In genomic region chrX:51802917-51803688, GRCh38 we compare ENCODE assay signal across 8 cellular contexts. TPM values are rescaled to one million over a fixed set of nuclear protein-coding genes. Genes with fewer than 3 reads are reported as not detected.
DNase-seq lines count a peak whose midpoint lies in the region; ATAC-seq and TF ChIP-seq lines count a peak whose summit lies in the region.

No MANE protein-coding gene starts in this region.

- TF ChIP-seq CTCF in CD14-positive monocyte (IDR thresholded peaks at IDR 0.05) (peak; percentile 23), OCI-LY7 (conservative IDR thresholded peaks at IDR 0.05; ENCODE audit: low read length) (peak; percentile 65), neural progenitor cell (IDR thresholded peaks at IDR 0.05) (peak; percentile 44)

- no peaks in the 10 kb centered on the region for H3K9me2 ChIP-seq in OCI-LY7 (ENCODE audit: insufficient read depth, low read length)

- intact Hi-C loops in CD14-positive monocyte (cut with micrococcal nuclease): no loop called here
- intact Hi-C loops in OCI-LY7 (cut with micrococcal nuclease; ENCODE audit: unreplicated experiment): loop anchor here (2.0 kb wide), 1 partner anchor 60 kb away; the partner anchor contains the start of gene GSPT2
- intact Hi-C loops in activated T-helper 1 cell treated with anti-CD3 and anti-CD28 coated beads, Interleukin-12 subunit alpha, Interleukin-12 subunit beta, Interleukin-2, Interleukin-4 antibody, amounts not matched to agents 30 ng/mL and 10 ng/mL and 1 ng/mL, durations not matched to agents 14 hours and 24 hours and 36 hours (cut with micrococcal nuclease): loop anchor here (1.0 to 2.0 kb wide), 3 partner anchors 60 to 458 kb away; partner anchors contain the start of genes GSPT2 and MAGED1

- H3K27me3 Mint-ChIP-seq in CD14-positive monocyte (ENCODE audit: low read depth in 3 of 3): peaks cover 0 to 6% (median 3%) of the 10 kb centered on the region in 3 donors
- peaks cover 2% of the 10 kb centered on the region for H3K27me3 Mint-ChIP-seq in activated T-helper 1 cell treated with anti-CD3 and anti-CD28 coated beads, Interleukin-12 subunit alpha, Interleukin-12 subunit beta, Interleukin-2, Interleukin-4 antibody, amounts not matched to agents 30 ng/mL and 10 ng/mL and 1 ng/mL, durations not matched to agents 14 hours and 24 hours and 36 hours (ENCODE audit: insufficient read depth)
- peaks cover 2% of the 10 kb centered on the region for H3K27me3 Mint-ChIP-seq in neural progenitor cell (ENCODE audit: insufficient read depth, low read depth)

- no peaks in the 10 kb centered on the region for H3F3A ChIP-seq in neural progenitor cell (ENCODE audit: low read depth)

- H3K4me2 ChIP-seq in OCI-LY7 (ENCODE audit: low read length): peak overlapping the region; percentile 72
- H3K4me2 ChIP-seq in neural progenitor cell: peak overlapping the region; percentile 73

- H3K27me3 ChIP-seq in neural progenitor cell: no peaks in the 10 kb centered on the region

- peaks cover 12% of the 10 kb centered on the region for H3K4me1 Mint-ChIP-seq in CD14-positive monocyte
- peaks cover 4% of the 10 kb centered on the region for H3K4me1 Mint-ChIP-seq in activated T-helper 1 cell treated with anti-CD3 and anti-CD28 coated beads, Interleukin-12 subunit alpha, Interleukin-12 subunit beta, Interleukin-2, Interleukin-4 antibody, amounts not matched to agents 30 ng/mL and 10 ng/mL and 1 ng/mL, durations not matched to agents 14 hours and 24 hours and 36 hours (ENCODE audit: low read depth)
- peaks cover 4% of the 10 kb centered on the region for H3K4me1 Mint-ChIP-seq in neural progenitor cell

- no peak overlapping the region for H3K9ac ChIP-seq in neural progenitor cell

- BruUV-seq in OCI-LY7 (replicated peaks; lab: Mats Ljungman, UMichigan): TSS peak; percentile 82

- DNase-seq in CD14-positive monocyte (ENCODE audit: low spot score) (no peak), OCI-LY7 (ENCODE audit: low spot score) (peak; percentile 83), fibroblast of the conjunctiva (ENCODE audit: low read depth) (peak; percentile 56), neural progenitor cell (ENCODE audit: low spot score) (peak; percentile 57), substantia nigra (lab: John Stamatoyannopoulos, UW) (peak in 31 of 49 donors; percentile 0 to 51 (median 11))
- peak; percentile 22 for DNase-seq in activated T-helper 1 cell treated with anti-CD3 and anti-CD28 coated beads, Interleukin-12 subunit alpha, Interleukin-12 subunit beta, Interleukin-2, Interleukin-4 antibody, amounts not matched to agents 30 ng/mL and 10 ng/mL and 1 ng/mL, durations not matched to agents 14 hours and 24 hours and 36 hours (ENCODE audit: low spot score)

- ATAC-seq in GM19351 (IDR thresholded peaks at IDR 0.05; ENCODE audit: unreplicated experiment) (peak; percentile 91), HG03521 (IDR thresholded peaks at IDR 0.05; ENCODE audit: unreplicated experiment) (peak; percentile 85)

- H3K79me2 ChIP-seq in OCI-LY7 (ENCODE audit: insufficient read depth, low read depth, low read length) (peaks cover 39% of the 10 kb centered on the region), neural progenitor cell (ENCODE audit: low read depth) (peaks cover 49% of the 10 kb centered on the region)

- H3K9me3 ChIP-seq in OCI-LY7 (ENCODE audit: low read length): no peaks in the 10 kb centered on the region
- H3K9me3 ChIP-seq in neural progenitor cell (ENCODE audit: low read depth): peaks cover 12% of the 10 kb centered on the region

- peaks cover 21% of the 10 kb centered on the region for H3K36me3 ChIP-seq in OCI-LY7 (ENCODE audit: insufficient read depth, low read length)
- H3K36me3 ChIP-seq in neural progenitor cell: no peaks in the 10 kb centered on the region

- H2AFZ ChIP-seq in OCI-LY7 (ENCODE audit: low read length): peak overlapping the region; percentile 91; the same call in 1 of the 2 replicates
- peak overlapping the region; percentile 70 for H2AFZ ChIP-seq in neural progenitor cell (replicated peaks)

- H4K20me1 ChIP-seq in OCI-LY7 (ENCODE audit: insufficient read depth, low read length) (no peaks in the 10 kb centered on the region), neural progenitor cell (ENCODE audit: low read depth) (peaks cover 8% of the 10 kb centered on the region)

- H3K27ac Mint-ChIP-seq in CD14-positive monocyte: peak overlapping the region in 6 of 7 donors; percentile 6 to 86 (median 62)
- H3K27ac Mint-ChIP-seq in activated T-helper 1 cell treated with anti-CD3 and anti-CD28 coated beads, Interleukin-12 subunit alpha, Interleukin-12 subunit beta, Interleukin-2, Interleukin-4 antibody, amounts not matched to agents 30 ng/mL and 10 ng/mL and 1 ng/mL, durations not matched to agents 14 hours and 24 hours and 36 hours: peak overlapping the region; percentile 93
- peak overlapping the region; percentile 90 for H3K27ac Mint-ChIP-seq in neural progenitor cell

- CTCF ChIA-PET in OCI-LY7 (lab: Charles Lee; ENCODE audit: unreplicated experiment): no interaction called here

- H3K27ac ChIP-seq in OCI-LY7 (ENCODE audit: low read depth, low read length, poor library complexity, severe bottlenecking) (peak overlapping the region; percentile 81), neural progenitor cell (no peak overlapping the region), substantia nigra (ENCODE audit: low read depth, low read length, poor library complexity, severe bottlenecking) (no peak overlapping the region)

- H3K4me1 ChIP-seq in OCI-LY7 (ENCODE audit: insufficient read depth, low read length, poor library complexity, severe bottlenecking) (peaks cover 41% of the 10 kb centered on the region), neural progenitor cell (peaks cover 4% of the 10 kb centered on the region)

- H3K36me3 Mint-ChIP-seq in CD14-positive monocyte: peaks cover 3 to 6% of the 10 kb centered on the region in 2 donors
- H3K36me3 Mint-ChIP-seq in activated T-helper 1 cell treated with anti-CD3 and anti-CD28 coated beads, Interleukin-12 subunit alpha, Interleukin-12 subunit beta, Interleukin-2, Interleukin-4 antibody, amounts not matched to agents 30 ng/mL and 10 ng/mL and 1 ng/mL, durations not matched to agents 14 hours and 24 hours and 36 hours (ENCODE audit: low read depth): peaks cover 10% of the 10 kb centered on the region
- H3K36me3 Mint-ChIP-seq in neural progenitor cell: peaks cover 12% of the 10 kb centered on the region

- H3K4me3 ChIP-seq in OCI-LY7 (ENCODE audit: low read depth, low read length, poor library complexity, severe bottlenecking) (peak overlapping the region; percentile 82), neural progenitor cell (peak overlapping the region; percentile 59)

- H3K9me3 Mint-ChIP-seq in CD14-positive monocyte (peaks cover 0 to 4% (median 3%) of the 10 kb centered on the region in 7 donors), neural progenitor cell (peaks cover 13% of the 10 kb centered on the region)
- H3K9me3 Mint-ChIP-seq in activated T-helper 1 cell treated with anti-CD3 and anti-CD28 coated beads, Interleukin-12 subunit alpha, Interleukin-12 subunit beta, Interleukin-2, Interleukin-4 antibody, amounts not matched to agents 30 ng/mL and 10 ng/mL and 1 ng/mL, durations not matched to agents 14 hours and 24 hours and 36 hours: no peaks in the 10 kb centered on the region

- POLR2A ChIA-PET in OCI-LY7 (lab: Charles Lee): interaction anchor here (1.0 to 1.1 kb wide), 2 partner anchors 50 to 60 kb away, joined by 3 read pairs; partner anchors contain the start of gene GSPT2

- H3K4me3 Mint-ChIP-seq in CD14-positive monocyte (peak overlapping the region; percentile 95 to 98), neural progenitor cell (peak overlapping the region; percentile 94)
- H3K4me3 Mint-ChIP-seq in activated T-helper 1 cell treated with anti-CD3 and anti-CD28 coated beads, Interleukin-12 subunit alpha, Interleukin-12 subunit beta, Interleukin-2, Interleukin-4 antibody, amounts not matched to agents 30 ng/mL and 10 ng/mL and 1 ng/mL, durations not matched to agents 14 hours and 24 hours and 36 hours: peak overlapping the region; percentile 92

RNA-seq across cellular contexts. Expression of gene GSPT2, which starts 59.9 kb away (rescaled TPM):
- polyA plus RNA-seq in CD14-positive monocyte: 1 to 10 TPM; 1.4 to 1.6 TPM
- 6.6 and 6.8 TPM in 2 replicates for total RNA-seq in OCI-LY7 (2014; rRNA removed; shearing (Covaris generic))
- total RNA-seq in OCI-LY7 (2022): 10.1 TPM in 2 replicates
- 12.7 and 13.7 TPM in 2 replicates for total RNA-seq in activated T-helper 1 cell treated with anti-CD3 and anti-CD28 coated beads, Interleukin-12 subunit alpha, Interleukin-12 subunit beta, Interleukin-2, Interleukin-4 antibody, amounts not matched to agents 30 ng/mL and 10 ng/mL and 1 ng/mL, durations not matched to agents 14 hours and 24 hours and 36 hours
- total RNA-seq in neural progenitor cell (ENCODE audit: low replicate concordance): 22.7 and 28.4 TPM in 2 replicates

Comparison
In these comparisons a context has a peak if more than half of its experiments do, and no peak if none do; other contexts are left out.
1. intact Hi-C loops: an anchor here in OCI-LY7 (2.0 kb wide) and activated T-helper 1 cell treated with anti-CD3 and anti-CD28 coated beads, Interleukin-12 subunit alpha, Interleukin-12 subunit beta, Interleukin-2, Interleukin-4 antibody, amounts not matched to agents 30 ng/mL and 10 ng/mL and 1 ng/mL, durations not matched to agents 14 hours and 24 hours and 36 hours (1.0 to 2.0 kb wide); none called in CD14-positive monocyte.